In the genomic region with DNA sequence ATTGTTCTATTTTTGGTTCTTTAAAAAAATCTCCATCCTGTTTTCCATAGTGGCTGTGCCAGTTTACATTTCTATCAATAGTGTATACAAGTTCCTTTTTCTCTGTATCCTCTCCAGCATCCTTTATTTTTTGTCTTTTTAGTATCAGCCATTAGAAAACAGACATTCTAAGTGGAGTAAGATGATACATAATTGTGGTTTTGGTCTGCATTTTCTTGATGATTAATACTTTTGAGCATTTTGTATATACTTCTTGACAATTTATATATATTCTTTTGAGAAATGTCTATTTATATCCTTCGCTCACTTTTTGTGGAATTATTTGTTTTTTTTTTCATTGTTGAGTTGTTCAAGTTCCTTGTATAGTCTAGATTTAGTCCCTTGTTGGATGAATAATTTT, we compare ENCODE assay signal across 21 cellular contexts.
A peak's percentile ranks its signal among the peaks of the same experiment; 100 is the strongest.
DNase-seq lines count a peak whose midpoint lies in the region; ATAC-seq, FAIRE-seq and TF ChIP-seq lines count a peak whose summit lies in the region.
"Had no signal": no experiment of that assay in that cellular context is flagged by ENCODE, and none has a peak within 500 bp of the region (broad histone marks: within the 10 kb centered on the region; RNA-seq: fewer than 3 reads in every experiment).

No MANE protein-coding gene starts in this region.

- ATAC-seq in activated CD4-positive, CD25-positive, alpha-beta regulatory T cell treated with anti-CD3 and anti-CD28 coated beads, Interleukin-2, amount 50 U/mL, for 24 hours: no peak
- ATAC-seq: A549; CD8-positive, alpha-beta T cell had no signal

- H3K79me2 ChIP-seq in fibroblast of lung (ENCODE audit: control insufficient read depth, insufficient read depth, low read length): no peaks in the 10 kb centered on the region

- DNase-seq in AG04449 (ENCODE audit: low read depth, low spot score) (peak; percentile 16), HS-5 (ENCODE audit: low read depth) (peak; percentile 24), adipocyte (ENCODE audit: low read depth) (peak; percentile 3), fibroblast of lung (ENCODE audit: low read depth in 2 of 2) (peak; percentile 26 to 33), DMS114 treated with DMSO at 0.1 percent for 48 hours (lab: John Stamatoyannopoulos, UW; ENCODE audit: unreplicated experiment) (no peak), frontal cortex (ENCODE audit: low spot score in 2 of 2) (no peak), glutamatergic neuron (no peak)
- DNase-seq: Calu3; CD8-positive, alpha-beta T cell; DMS53; DND-41; GDM1; GM23248 had no signal

- H3K27me3 ChIP-seq in adipocyte (replicated peaks; ENCODE audit: control insufficient read depth, insufficient read depth, low read length) (no peaks in the 10 kb centered on the region), fibroblast of lung (ENCODE audit: control insufficient read depth, insufficient read depth, low read length) (no peaks in the 10 kb centered on the region)
- H3K27me3 ChIP-seq: BLaER1 had no signal

- CTCF ChIA-PET in AG04449 (lab: Yijun Ruan, JAX): no interaction called here

- no peaks in the 10 kb centered on the region for H3K4me1 Mint-ChIP-seq in glutamatergic neuron (ENCODE audit: low read depth, unreplicated experiment)
- H3K4me1 Mint-ChIP-seq: CD14-positive monocyte had no signal

- no peak overlapping the region for H3K27ac Mint-ChIP-seq in glutamatergic neuron (ENCODE audit: unreplicated experiment)
- H3K27ac Mint-ChIP-seq: CD14-positive monocyte; CD8-positive, alpha-beta T cell had no signal

- H3K9me3 Mint-ChIP-seq in glutamatergic neuron (ENCODE audit: unreplicated experiment): peaks cover 2% of the 10 kb centered on the region
- H3K9me3 Mint-ChIP-seq: CD8-positive, alpha-beta T cell had no signal

- H3K4me3 ChIP-seq in AG04449 (ENCODE audit: low read depth, low read length) (no peak overlapping the region), adipocyte (ENCODE audit: low read length) (no peak overlapping the region), fibroblast of lung (replicated peaks in 1 of 4; ENCODE audit: control extremely low read depth in 1 of 4, insufficient read depth in 1 of 4, low read depth in 3 of 4, low read length in 4 of 4) (no peak overlapping the region)
- H3K4me3 ChIP-seq: A549, BLaER1, GM23248, HAP-1 had no signal

- H3K4me1 ChIP-seq in adipocyte (ENCODE audit: control insufficient read depth, insufficient read depth, low read length): no peaks in the 10 kb centered on the region
- H3K4me1 ChIP-seq in fibroblast of lung (ENCODE audit: control insufficient read depth, extremely low read depth, insufficient read depth, low read length): no peaks in the 10 kb centered on the region
- H3K4me1 ChIP-seq: A549, BLaER1, HAP-1 had no signal

- no peak for TF ChIP-seq CTCF in AG04449 (IDR thresholded peaks at IDR 0.05; ENCODE audit: insufficient read depth, low read length, missing control alignments)
- TF ChIP-seq CTCF in fibroblast of lung (conservative IDR thresholded peaks at IDR 0.05 in 1 of 2, IDR thresholded peaks at IDR 0.05 in 1 of 2; ENCODE audit: low read depth in 1 of 2, low read length in 2 of 2): no peak
- no peak for TF ChIP-seq CTCF in glutamatergic neuron (IDR thresholded peaks at IDR 0.05; ENCODE audit: partially characterized antibody, unreplicated experiment)

- no peak overlapping the region for H3K27ac ChIP-seq in fibroblast of lung (ENCODE audit: insufficient read depth, low read length)
- H3K27ac ChIP-seq: 22Rv1, A549, BLaER1, GM23248 had no signal

- no peaks in the 10 kb centered on the region for H3K36me3 Mint-ChIP-seq in glutamatergic neuron (ENCODE audit: unreplicated experiment)
- H3K36me3 Mint-ChIP-seq: CD14-positive monocyte; CD8-positive, alpha-beta T cell had no signal

- H3K9me3 ChIP-seq in adipocyte (ENCODE audit: control insufficient read depth, low read length) (peaks cover 2% of the 10 kb centered on the region), fibroblast of lung (ENCODE audit: control insufficient read depth, insufficient read depth, low read depth, low read length) (no peaks in the 10 kb centered on the region)
- H3K9me3 ChIP-seq: A549, BLaER1, HAP-1 had no signal

- no peaks in the 10 kb centered on the region for H4K20me1 ChIP-seq in fibroblast of lung (ENCODE audit: control insufficient read depth, extremely low read depth, insufficient read depth, low read length)
- H4K20me1 ChIP-seq: BLaER1 had no signal

- peaks cover 5% of the 10 kb centered on the region for H3K27me3 Mint-ChIP-seq in glutamatergic neuron (ENCODE audit: unreplicated experiment)

- H3K4me2 ChIP-seq in fibroblast of lung (ENCODE audit: extremely low read depth, insufficient read depth, low read length): no peak overlapping the region
- H3K4me2 ChIP-seq: A549, BLaER1 had no signal

- no peak overlapping the region for H3K4me3 Mint-ChIP-seq in glutamatergic neuron (ENCODE audit: unreplicated experiment)
- H3K4me3 Mint-ChIP-seq: CD14-positive monocyte; CD8-positive, alpha-beta T cell had no signal

- no peak overlapping the region for H2AFZ ChIP-seq in fibroblast of lung (ENCODE audit: low read length)
- H2AFZ ChIP-seq: GM23248 had no signal

- POLR2A ChIA-PET in AG04449 (lab: Yijun Ruan, JAX): no interaction called here

- FAIRE-seq in frontal cortex (lab: Jason Lieb, UNC): no peak
- FAIRE-seq: A549, GM12892, GM18507 had no signal

- H3K36me3 ChIP-seq in adipocyte (ENCODE audit: control insufficient read depth, insufficient read depth, low read length, severe bottlenecking) (no peaks in the 10 kb centered on the region), fibroblast of lung (ENCODE audit: control insufficient read depth, insufficient read depth, low read length) (no peaks in the 10 kb centered on the region)
- H3K36me3 ChIP-seq: BLaER1, HAP-1 had no signal

- H3K9ac ChIP-seq in adipocyte (ENCODE audit: low read length): no peak overlapping the region
- no peak overlapping the region for H3K9ac ChIP-seq in fibroblast of lung (ENCODE audit: insufficient read depth, low read length)
- H3K9ac ChIP-seq: BLaER1, GM23248 had no signal

Comparison
In these comparisons a context has a peak if more than half of its experiments do, and no peak if none do; other contexts are left out.
1. DNase-seq: peak in AG04449 (single experiment), HS-5 (single experiment), adipocyte (single experiment) and fibroblast of lung (2 of 2); none in DMS114 treated with DMSO at 0.1 percent for 48 hours (single experiment), frontal cortex (0 of 2) and glutamatergic neuron (single experiment).